In genomic region chr3:128880455-128880854, GRCh38 we compare ENCODE assay signal across 8 cellular contexts. TPM values are rescaled to one million over a fixed set of nuclear protein-coding genes. Genes with fewer than 3 reads are reported as not detected.
DNase-seq lines count a peak whose midpoint lies in the region; ATAC-seq and TF ChIP-seq lines count a peak whose summit lies in the region.
"Not testable (repeated sequence)": the region's sequence is repeated elsewhere in the genome, so short reads cannot be mapped to it uniquely, and the experiment has no call there.

No MANE protein-coding gene starts in this region.

- peak overlapping the region; percentile 89 for H3K4me3 ChIP-seq in AG04449 (ENCODE audit: low read depth, low read length)
- peak overlapping the region; percentile 87; the same call in 1 of the 2 replicates for H3K4me3 ChIP-seq in H7 (ENCODE audit: insufficient read depth, low read depth, low read length)
- peak overlapping the region; percentile 82 for H3K4me3 ChIP-seq in PC-9
- peak overlapping the region; percentile 98 for H3K4me3 ChIP-seq in choroid plexus epithelial cell (ENCODE audit: low read depth, low read length)
- peak overlapping the region; percentile 88 for H3K4me3 ChIP-seq in left ventricle myocardium inferior
- peak overlapping the region; percentile 83 to 95 for H3K4me3 ChIP-seq in muscle layer of duodenum (ENCODE audit: low read depth in 1 of 2, low read length in 2 of 2)
- H3K4me3 ChIP-seq in skeletal muscle tissue (ENCODE audit: low read length in 3 of 3): peak overlapping the region; percentile 91 to 98 (median 94)

- peak overlapping the region; percentile 87 to 98 for H3K4me3 Mint-ChIP-seq in activated T-cell treated with anti-CD3 and anti-CD28 coated beads, Interleukin-2, amount 50 U/mL, for 72 hours

- H3K4me2 ChIP-seq in PC-9: peak overlapping the region; percentile 96

- not testable (repeated sequence) for H3F3A ChIP-seq in PC-9 (ENCODE audit: insufficient read depth, low read depth)

- H3K36me3 ChIP-seq in H7 (replicated peaks; ENCODE audit: control insufficient read depth, insufficient read depth, low read length); PC-9 (ENCODE audit: low read depth): not testable (repeated sequence)
- peaks cover 11% of the 10 kb centered on the region for H3K36me3 ChIP-seq in left ventricle myocardium inferior
- H3K36me3 ChIP-seq in muscle layer of duodenum (ENCODE audit: control insufficient read depth in 1 of 2, insufficient read depth in 2 of 2, low read length in 2 of 2): peaks cover 13 to 19% of the 10 kb centered on the region in 2 donors
- H3K36me3 ChIP-seq in skeletal muscle tissue (ENCODE audit: control insufficient read depth in 3 of 3, insufficient read depth in 3 of 3, low read length in 3 of 3): peaks cover 3 to 12% (median 4%) of the 10 kb centered on the region in 3 donors

- DNase-seq in AG04449 (ENCODE audit: low read depth, low spot score); H7; PC-9; activated T-cell treated with anti-CD3 and anti-CD28 coated beads, Interleukin-2, amount 50 U/mL, for 72 hours; choroid plexus epithelial cell (ENCODE audit: low read depth); left ventricle myocardium inferior: not testable (repeated sequence)

- peak overlapping the region; percentile 96 to 100 (median 99) for H3K9ac ChIP-seq in skeletal muscle tissue (ENCODE audit: low read depth in 1 of 3, low read length in 3 of 3)

- not testable (repeated sequence) for H3K9me3 ChIP-seq in PC-9 (ENCODE audit: insufficient read depth, low read depth); left ventricle myocardium inferior (replicated peaks); muscle layer of duodenum (ENCODE audit: control insufficient read depth in 1 of 2, low read length in 2 of 2); skeletal muscle tissue (ENCODE audit: control insufficient read depth in 3 of 3, low read length in 3 of 3)

- H3K27me3 Mint-ChIP-seq in activated T-cell treated with anti-CD3 and anti-CD28 coated beads, Interleukin-2, amount 50 U/mL, for 72 hours (ENCODE audit: low read depth): not testable (repeated sequence)

- not testable (repeated sequence) for H4K20me1 ChIP-seq in PC-9 (ENCODE audit: insufficient read depth)

- peaks cover 65% of the 10 kb centered on the region for H3K79me2 ChIP-seq in PC-9 (ENCODE audit: low read depth)

- H3K36me3 Mint-ChIP-seq in activated T-cell treated with anti-CD3 and anti-CD28 coated beads, Interleukin-2, amount 50 U/mL, for 72 hours (ENCODE audit: insufficient read depth in 2 of 2): not testable (repeated sequence)

- H3K4me1 Mint-ChIP-seq in activated T-cell treated with anti-CD3 and anti-CD28 coated beads, Interleukin-2, amount 50 U/mL, for 72 hours (ENCODE audit: low read depth): peaks cover 70% of the 10 kb centered on the region

- BruUV-seq in PC-9 (replicated peaks; lab: Mats Ljungman, UMichigan): not testable (repeated sequence)

- not testable (repeated sequence) for ATAC-seq in activated T-cell treated with anti-CD3 and anti-CD28 coated beads, Interleukin-2, amount 50 U/mL, for 72 hours (replicated peaks in 1 of 2)

- H3K9me2 ChIP-seq in PC-9 (ENCODE audit: insufficient read depth): not testable (repeated sequence)

- POLR2A ChIA-PET in AG04449 (lab: Yijun Ruan, JAX): interaction anchor here (0.6 to 1.2 kb wide), 3 partner anchors 28 to 200 kb away, joined by 3 to 5 read pairs (median 3); no protein-coding TSS in a partner anchor
- POLR2A ChIA-PET in PC-9 (lab: Charles Lee; ENCODE audit: unreplicated experiment): not testable (repeated sequence)

- TF ChIP-seq CTCF in AG04449 (IDR thresholded peaks at IDR 0.05; ENCODE audit: insufficient read depth, low read length, missing control alignments); PC-9 (conservative IDR thresholded peaks at IDR 0.05); choroid plexus epithelial cell (conservative IDR thresholded peaks at IDR 0.05; ENCODE audit: low read depth, low read length); left ventricle myocardium inferior (IDR thresholded peaks at IDR 0.05; ENCODE audit: borderline replicate concordance): not testable (repeated sequence)

- H3K27ac ChIP-seq in PC-9; muscle layer of duodenum (ENCODE audit: low read length): not testable (repeated sequence)
- H3K27ac ChIP-seq in left ventricle myocardium inferior (replicated peaks): peak overlapping the region; percentile 93
- H3K27ac ChIP-seq in skeletal muscle tissue (ENCODE audit: low read depth, low read length): peak overlapping the region; percentile 94

- not testable (repeated sequence) for H3K9me3 Mint-ChIP-seq in activated T-cell treated with anti-CD3 and anti-CD28 coated beads, Interleukin-2, amount 50 U/mL, for 72 hours

- peak overlapping the region; percentile 99 for H3K27ac Mint-ChIP-seq in activated T-cell treated with anti-CD3 and anti-CD28 coated beads, Interleukin-2, amount 50 U/mL, for 72 hours

- H3K4me1 ChIP-seq in PC-9 (replicated peaks; ENCODE audit: insufficient read depth) (peaks cover 18% of the 10 kb centered on the region), left ventricle myocardium inferior (peaks cover 70% of the 10 kb centered on the region), muscle layer of duodenum (ENCODE audit: control insufficient read depth in 1 of 2, insufficient read depth in 2 of 2, low read length in 2 of 2) (peaks cover 16 to 42% of the 10 kb centered on the region in 2 donors), skeletal muscle tissue (ENCODE audit: control insufficient read depth in 3 of 3, insufficient read depth in 3 of 3, low read length in 3 of 3) (peaks cover 42 to 49% (median 46%) of the 10 kb centered on the region in 3 donors)

- H2AFZ ChIP-seq in PC-9: not testable (repeated sequence)

- H3K27me3 ChIP-seq in H7 (ENCODE audit: control insufficient read depth, insufficient read depth, low read length); PC-9 (ENCODE audit: insufficient read depth, low read depth); left ventricle myocardium inferior (ENCODE audit: low read depth); muscle layer of duodenum (ENCODE audit: low read depth, low read length); skeletal muscle tissue (ENCODE audit: control insufficient read depth in 3 of 3, insufficient read depth in 3 of 3, low read length in 3 of 3): not testable (repeated sequence)

- CTCF ChIA-PET in AG04449 (lab: Yijun Ruan, JAX): interaction anchor here (1.4 to 2.2 kb wide), 2 partner anchors 200 to 263 kb away, joined by 8 to 9 read pairs; no protein-coding TSS in a partner anchor
- CTCF ChIA-PET in PC-9 (lab: Charles Lee): not testable (repeated sequence)

- intact Hi-C loops in PC-9 (cut with micrococcal nuclease; ENCODE audit: unreplicated experiment); left ventricle myocardium inferior (cut with micrococcal nuclease): not testable (repeated sequence)

RNA-seq across cellular contexts. Expression of gene ACAD9, which starts 1.0 kb away (rescaled TPM):
- 20.1 and 20.4 TPM in 2 replicates for total RNA-seq in H7 (2014; rRNA removed; shearing (Covaris generic))
- total RNA-seq in PC-9 (2021) (76.5 and 81.4 TPM in 2 replicates), left ventricle myocardium inferior (35.9 TPM), skeletal muscle tissue (32.9 TPM)
- 10 to 100 TPM; 21.9 to 30.0 TPM for total RNA-seq in activated T-cell treated with anti-CD3 and anti-CD28 coated beads, Interleukin-2, amount 50 U/mL, for 72 hours
